ENCODE assay signal across 21 cellular contexts in genomic region chr12:117342247-117342646, GRCh38. TPM values are rescaled to one million over a fixed set of nuclear protein-coding genes. Genes with fewer than 3 reads are reported as not detected.
A peak's percentile ranks its signal among the peaks of the same experiment; 100 is the strongest.
DNase-seq lines count a peak whose midpoint lies in the region; ATAC-seq, FAIRE-seq and TF ChIP-seq lines count a peak whose summit lies in the region.
"Had no signal": no experiment of that assay in that cellular context is flagged by ENCODE, and none has a peak within 500 bp of the region (broad histone marks: within the 10 kb centered on the region; RNA-seq: fewer than 3 reads in every experiment).

No MANE protein-coding gene starts in this region.

- H3K27ac ChIP-seq in A549 (no peak overlapping the region), HEK293 (ENCODE audit: extremely low read depth, low read depth, low read length) (no peak overlapping the region), H1 (ENCODE audit: low read depth, low read length) (no peak overlapping the region), spleen (no peak overlapping the region)
- H3K27ac ChIP-seq: 22Rv1 had no signal

- FAIRE-seq in A549 (lab: Jason Lieb, UNC) = peak; percentile 28
- FAIRE-seq in H1 (lab: Jason Lieb, UNC) = no peak
- FAIRE-seq: GM12892, GM18507, HepG2 had no signal

- TF ChIP-seq POLR2A in A549 (IDR thresholded peaks at IDR 0.05; ENCODE audit: low read length) = no peak
- TF ChIP-seq POLR2A in H1 (IDR thresholded peaks at IDR 0.05; ENCODE audit: control extremely low read depth in 1 of 2, low read depth in 2 of 2, low read length in 2 of 2) = no peak
- TF ChIP-seq POLR2A in spleen (IDR thresholded peaks at IDR 0.05) = no peak

- H3K9me3 ChIP-seq in A549 (no peaks in the 10 kb centered on the region), HEK293 (ENCODE audit: control insufficient read depth, insufficient read depth, low read depth, low read length) (no peaks in the 10 kb centered on the region), H1 (ENCODE audit: insufficient read depth in 2 of 2, low read depth in 1 of 2, low read length in 1 of 2) (no peaks in the 10 kb centered on the region), spleen (peaks cover 0 to 11% (median 3%) of the 10 kb centered on the region in 8 donors)
- H3K9me3 ChIP-seq: BE2C, HAP-1 had no signal

- H2BK20ac ChIP-seq in H1 (ENCODE audit: low read length) = no peak overlapping the region

- no peaks in the 10 kb centered on the region for H3K79me2 ChIP-seq in H1 (ENCODE audit: control insufficient read depth in 1 of 2, insufficient read depth in 2 of 2, low read length in 2 of 2)

- H3K4me3 ChIP-seq in A549 (no peak overlapping the region), HEK293 (ENCODE audit: low read depth, low read length) (no peak overlapping the region), H1 (ENCODE audit: extremely low read depth in 1 of 4, insufficient read depth in 2 of 4, low read depth in 3 of 4, low read length in 4 of 4) (no peak overlapping the region), spleen (no peak overlapping the region)
- H3K4me3 ChIP-seq: HAP-1 had no signal

- H3K27me3 ChIP-seq in H1 (replicated peaks in 1 of 4; ENCODE audit: control insufficient read depth in 3 of 4, extremely low read depth in 1 of 4, insufficient read depth in 3 of 4, low read length in 3 of 4) (no peaks in the 10 kb centered on the region; a peak in 1 of 7 replicates), spleen (replicated peaks in 1 of 7) (peaks cover 0 to 36% (median 0%) of the 10 kb centered on the region in 7 donors)
- H3K27me3 ChIP-seq: BE2C had no signal

- H4K20me1 ChIP-seq in H1 (replicated peaks in 1 of 2; ENCODE audit: control insufficient read depth in 1 of 2, insufficient read depth in 2 of 2, low read length in 2 of 2) = no peaks in the 10 kb centered on the region

- H4K8ac ChIP-seq in H1 (ENCODE audit: extremely low read depth, insufficient read depth, low read length) = no peak overlapping the region

- H2BK120ac ChIP-seq in H1 (replicated peaks; ENCODE audit: low read depth, low read length) = no peak overlapping the region

- H2BK12ac ChIP-seq in H1 (ENCODE audit: low read depth, low read length) = no peak overlapping the region

- H3K9ac ChIP-seq in H1 (replicated peaks in 1 of 4; ENCODE audit: extremely low read depth in 1 of 4, low read depth in 3 of 4, low read length in 3 of 4) = no peak overlapping the region

- POLR2A ChIA-PET in A549 (lab: Yijun Ruan, JAX) = no interaction called here
- POLR2A ChIA-PET in HEK293 (lab: Yijun Ruan, JAX) = no interaction called here
- POLR2A ChIA-PET in H1 (lab: Charles Lee; ENCODE audit: partially characterized antibody) = no interaction called here

- 70% methylated on average over 4 of the region's 4 CpGs for WGBS in A549 (ENCODE audit: missing lambda C conversion rate)
- 84% methylated on average over 4 of the region's 4 CpGs; no CpG with 5 or more reads in 1 of the 2 experiments for WGBS in H1 (ENCODE audit: extremely low coverage in 1 of 2, insufficient coverage in 1 of 2, insufficient read length in 1 of 2, insufficient replicate concordance in 2 of 2, low coverage in 1 of 2, low lambda C conversion rate in 2 of 2, missing lambda C conversion rate in 1 of 2), 2 experiments
- WGBS in spleen, 5 donors = 73 to 82% (median 80%) methylated on average over 4 of the region's 4 CpGs

- TF ChIP-seq EP300 in A549 (IDR thresholded peaks at IDR 0.05) = no peak
- TF ChIP-seq EP300 in H1 (IDR thresholded peaks at IDR 0.05; ENCODE audit: borderline replicate concordance in 1 of 2, low read depth in 2 of 2, low read length in 2 of 2) = no peak

- H3K79me1 ChIP-seq in H1 (ENCODE audit: low read depth, low read length) = no peaks in the 10 kb centered on the region

- no peak overlapping the region for H2BK5ac ChIP-seq in H1 (ENCODE audit: low read depth, low read length)

- no peak for TF ChIP-seq CTCF in A549 (IDR thresholded peaks at IDR 0.05)
- no peak for TF ChIP-seq CTCF in HEK293 (tag by site-specific recombination; IDR thresholded peaks at IDR 0.05)
- no peak for TF ChIP-seq CTCF in H1 (IDR thresholded peaks at IDR 0.05; ENCODE audit: control extremely low read depth in 1 of 3, insufficient read depth in 1 of 3, low read depth in 1 of 3, low read length in 3 of 3)
- TF ChIP-seq CTCF in spleen (IDR thresholded peaks at IDR 0.05 in 8 of 11, conservative IDR thresholded peaks at IDR 0.05 in 3 of 11) = no peak

- no peak overlapping the region for H2BK15ac ChIP-seq in H1 (ENCODE audit: low read length)

- H2AFZ ChIP-seq in H1 (ENCODE audit: low read length) = no peak overlapping the region

- H3K14ac ChIP-seq in H1 (ENCODE audit: insufficient read length) = no peak overlapping the region

- no peaks in the 10 kb centered on the region for H3K36me3 ChIP-seq in HEK293 (ENCODE audit: control insufficient read depth in 2 of 2, insufficient read depth in 1 of 2, low read length in 2 of 2)
- no peaks in the 10 kb centered on the region for H3K36me3 ChIP-seq in H1 (ENCODE audit: control insufficient read depth in 2 of 4, insufficient read depth in 4 of 4, low read length in 3 of 4)
- no peaks in the 10 kb centered on the region for H3K36me3 ChIP-seq in spleen
- H3K36me3 ChIP-seq: BE2C, HAP-1 had no signal

- no peak overlapping the region for H4K5ac ChIP-seq in H1 (ENCODE audit: insufficient read length, low read depth, low read length)

- DNase-seq in A549 (ENCODE audit: low read depth in 1 of 2, low spot score in 1 of 2) (no peak), H1 (ENCODE audit: low read depth in 1 of 2, low spot score in 2 of 2) (no peak), spleen (peak; percentile 3), glomerular visceral epithelial cell (ENCODE audit: extremely low spot score) (no peak)
- DNase-seq: BE2C; CD4-positive, alpha-beta memory T cell; DMS153; DMS79; GDM1; KG1 had no signal

- H3K4me1 ChIP-seq in A549 (peaks cover 11% of the 10 kb centered on the region; the same call in 2 of the 3 replicates), HEK293 (ENCODE audit: control insufficient read depth, insufficient read depth, low read length) (0 out of 2 replicates have a peak, but pooled peaks cover 2% of the 10 kb centered on the region), H1 (replicated peaks in 1 of 4; ENCODE audit: control insufficient read depth in 3 of 4, insufficient read depth in 4 of 4, low read length in 3 of 4) (peaks cover 0 to 2% (median under 1%) of the 10 kb centered on the region in 4 experiments; a peak in 1 of 7 replicates), spleen (no peaks in the 10 kb centered on the region)
- H3K4me1 ChIP-seq: BE2C, HAP-1 had no signal

- 0 out of 2 replicates have a peak overlapping the region, but pooled peaks have one; percentile 48 for H2AK5ac ChIP-seq in H1 (ENCODE audit: low read depth, low read length)

- ATAC-seq in A549 (no peak), GM19397 (IDR thresholded peaks at IDR 0.05; ENCODE audit: unreplicated experiment) (no peak), HG03439 (IDR thresholded peaks at IDR 0.05; ENCODE audit: unreplicated experiment) (no peak)
- ATAC-seq: HepG2 had no signal

- TF ChIP-seq RAD21 in A549 (conservative IDR thresholded peaks at IDR 0.05 in 1 of 2, IDR thresholded peaks at IDR 0.05 in 1 of 2) (no peak), H1 (IDR thresholded peaks at IDR 0.05 in 1 of 2, conservative IDR thresholded peaks at IDR 0.05 in 1 of 2; ENCODE audit: low read depth in 2 of 2, low read length in 2 of 2) (no peak)

- H3K23ac ChIP-seq in H1 (ENCODE audit: insufficient read length) = no peak overlapping the region

- intact Hi-C loops in spleen (cut with DNase I; ENCODE audit: low total_unique reads) = no loop called here

- no peak overlapping the region for H3K18ac ChIP-seq in H1 (ENCODE audit: extremely low read depth, low read length)

- no peak overlapping the region for H4K91ac ChIP-seq in H1 (replicated peaks; ENCODE audit: insufficient read length, low read length)

- H3K4ac ChIP-seq in H1 (replicated peaks; ENCODE audit: insufficient read length, low read depth, low read length) = no peak overlapping the region

- H3K56ac ChIP-seq in H1 (replicated peaks; ENCODE audit: insufficient read length, low read depth, low read length) = no peak overlapping the region

- H3K4me2 ChIP-seq in A549 (0 out of 3 replicates have a peak overlapping the region, but pooled peaks have one; percentile 12), H1 (ENCODE audit: insufficient read depth in 1 of 2, low read depth in 2 of 2, low read length in 2 of 2) (no peak overlapping the region)

- CTCF ChIA-PET in A549 (lab: Yijun Ruan, JAX) (interaction anchor here (0.9 to 1.9 kb wide), 4 partner anchors 25 to 515 kb away, joined by 3 to 5 read pairs (median 3); no protein-coding TSS in a partner anchor), HEK293 (lab: Yijun Ruan, JAX) (no interaction called here), H1 (lab: Charles Lee; ENCODE audit: partially characterized antibody) (interaction anchor here (0.9 to 1.8 kb wide), 3 partner anchors 11 to 507 kb away, joined by 3 to 5 read pairs (median 4); no protein-coding TSS in a partner anchor)

- H3K23me2 ChIP-seq in H1 (ENCODE audit: low read depth, low read length) = no peaks in the 10 kb centered on the region

TF ChIP-seq in HEK293, 187 proteins besides CTCF, POLR2A, EP300 and RAD21 (continues in another document):
- TF ChIP-seq ZNF292 (tag by site-specific recombination; IDR thresholded peaks at IDR 0.05; ENCODE audit: borderline replicate concordance, low read depth) (no peak), ZNF354C (tag by site-specific recombination; IDR thresholded peaks at IDR 0.05; ENCODE audit: borderline replicate concordance, low read depth) (no peak)

RNA-seq across cellular contexts. Expression of gene NOS1, which starts 19.2 kb away (rescaled TPM):
- polyA plus RNA-seq in A549 (2011; rRNA removed) = 0.39 and 0.62 TPM in 2 replicates
- polyA plus RNA-seq in A549 (2012; cell fraction: cytosol; rRNA removed) = 0.11 and 0.19 TPM in 2 replicates
- 0.20 and 0.42 TPM in 2 replicates for polyA plus RNA-seq in A549 (2012; cell fraction: nucleus; rRNA removed)
- polyA plus RNA-seq in A549 (2017; fragmentation: RNase III; extraction: RNeasy Plus Mini Kit Qiagen cat#74134 plus additional on column Dnase treatment) = 0.10 to 0.16 TPM (median 0.12 TPM) in 3 replicates
- polyA minus RNA-seq in A549 (2011; rRNA and poly(A)+ RNA removed) = 1.6 and 2.3 TPM in 2 replicates
- total RNA-seq in H1 (2021; fragmentation: NEBNext Ultra II Directional; extraction: Animal tissue kit (Norgen Biotek cat#: 25700)) = 1.9 and 2.0 TPM in 2 replicates
- polyA plus RNA-seq in H1 (2011; rRNA removed) = 1.5 and 1.8 TPM in 2 replicates
- polyA plus RNA-seq in H1 (2011; cell fraction: cytosol; rRNA removed) = 1.1 TPM
- 3.3 TPM for polyA plus RNA-seq in H1 (2011; cell fraction: nucleus; rRNA removed)
- 2.0 to 2.8 TPM (median 2.4 TPM) in 4 replicates for polyA plus RNA-seq in H1 (2012, experiment 1 of 2)
- 0.97 TPM for polyA plus RNA-seq in H1 (2012, experiment 2 of 2)
- polyA plus RNA-seq in H1 (2013, experiment 1 of 2) = 0.73 TPM
- polyA plus RNA-seq in H1 (2013, experiment 2 of 2) = 0.59 TPM
- polyA minus RNA-seq in H1 (2011; rRNA and poly(A)+ RNA removed) = 6.5 and 6.6 TPM in 2 replicates
- polyA minus RNA-seq in H1 (2011; cell fraction: cytosol; rRNA and poly(A)+ RNA removed) = 2.8 TPM
- 5.0 TPM for polyA minus RNA-seq in H1 (2011; cell fraction: nucleus; rRNA and poly(A)+ RNA removed)
- under 1 TPM in 1 of 7 donors, not detected in 6; 0.22 TPM for total RNA-seq in spleen
- under 1 TPM; 0.03 to 0.04 (median 0.03) TPM for polyA plus RNA-seq in spleen
- total RNA-seq: CD4-positive, alpha-beta memory T cell; H4; HepG2 had no signal
- polyA plus RNA-seq: CD14-positive monocyte; CD4-positive, alpha-beta memory T cell; HepG2; IgD-negative memory B cell had no signal
